8 cellular contexts compared by ENCODE assay signal in the genomic region with DNA sequence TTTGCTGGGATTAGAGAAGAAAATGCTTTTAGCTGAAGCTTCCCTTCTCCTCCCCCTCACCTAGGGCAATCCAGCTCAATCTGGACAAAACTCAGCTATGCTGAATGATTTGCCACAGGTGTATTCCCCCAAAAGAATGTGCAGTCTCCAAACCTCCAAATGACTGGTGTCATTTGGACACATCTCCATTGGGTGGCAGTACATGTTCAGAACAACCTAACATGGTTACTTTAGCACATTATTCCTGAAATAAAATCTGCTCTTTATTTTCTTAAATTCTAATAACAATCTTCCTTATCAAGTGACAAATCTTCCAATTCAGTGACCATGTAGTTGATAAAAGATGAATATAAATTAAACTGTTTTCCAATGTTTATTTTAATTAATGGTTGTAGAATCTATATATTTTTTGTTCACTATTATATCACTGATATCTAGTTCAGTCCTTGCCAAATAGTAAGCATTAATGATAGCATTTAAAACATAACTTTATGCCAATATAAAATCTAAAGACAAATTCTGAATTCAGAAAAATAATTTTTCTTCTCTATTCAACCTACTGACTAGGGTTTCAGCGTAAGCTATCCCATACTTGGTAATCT.
A peak's percentile ranks its signal among the peaks of the same experiment; 100 is the strongest.
DNase-seq lines count a peak whose midpoint lies in the region; ATAC-seq and TF ChIP-seq lines count a peak whose summit lies in the region.

No MANE protein-coding gene starts in this region.

- H3K4me1 Mint-ChIP-seq in activated CD4-positive, alpha-beta memory T cell treated with anti-CD3 and anti-CD28 coated beads for 36 hours (ENCODE audit: low read depth): no peaks in the 10 kb centered on the region

- no peaks in the 10 kb centered on the region for H3K36me3 Mint-ChIP-seq in activated CD4-positive, alpha-beta memory T cell treated with anti-CD3 and anti-CD28 coated beads for 36 hours

- H3K27ac ChIP-seq in spleen: no peak overlapping the region

- H3K9me3 Mint-ChIP-seq in activated CD4-positive, alpha-beta memory T cell treated with anti-CD3 and anti-CD28 coated beads for 36 hours: no peaks in the 10 kb centered on the region

- ATAC-seq in HG03342 (IDR thresholded peaks at IDR 0.05; ENCODE audit: unreplicated experiment): peak; percentile 82
- no peak for ATAC-seq in HG02623 (IDR thresholded peaks at IDR 0.05; ENCODE audit: unreplicated experiment)

- CTCF ChIA-PET in activated CD4-positive, alpha-beta memory T cell treated with anti-CD3 and anti-CD28 coated beads for 36 hours (lab: Charles Lee): interaction anchor here (0.5 to 2.3 kb wide), 5 partner anchors 48 to 1058 kb away, joined by 3 to 16 read pairs (median 4); no protein-coding TSS in a partner anchor

- DNase-seq in NCI-H2196 (lab: John Stamatoyannopoulos, UW; ENCODE audit: unreplicated experiment) (peak; percentile 1), NCI-H2196 treated with DMSO at 0.1 percent for 48 hours (lab: John Stamatoyannopoulos, UW; ENCODE audit: unreplicated experiment) (no peak), SK-MEL-5 (ENCODE audit: low read depth, low spot score) (peak; percentile 57), fibroblast of villous mesenchyme (ENCODE audit: low read depth) (peak; percentile 48), spleen (no peak)
- no peak for DNase-seq in activated CD4-positive, alpha-beta memory T cell treated with anti-CD3 and anti-CD28 coated beads for 36 hours

- no peak for TF ChIP-seq POLR2A in spleen (IDR thresholded peaks at IDR 0.05)

- 93 to 100% (median 96%) methylated on average over 1 of the region's 1 CpG for whole genome bisulfite sequencing in spleen, 5 donors

- in situ Hi-C loops in SK-MEL-5 (cut with HindIII; ENCODE audit: low pct_unique_long_range_greater_than_20kb, low sequenced_read_pairs): no loop called here

- H3K27me3 ChIP-seq in spleen (replicated peaks in 1 of 7): no peaks in the 10 kb centered on the region

- H3K4me1 ChIP-seq in spleen: no peaks in the 10 kb centered on the region

- no peaks in the 10 kb centered on the region for H3K9me3 ChIP-seq in spleen

- H3K27ac Mint-ChIP-seq in activated CD4-positive, alpha-beta memory T cell treated with anti-CD3 and anti-CD28 coated beads for 36 hours: no peak overlapping the region

- H3K4me3 ChIP-seq in fibroblast of villous mesenchyme (ENCODE audit: low read depth, low read length) (no peak overlapping the region), spleen (no peak overlapping the region)

- intact Hi-C loops in spleen (cut with DNase I; ENCODE audit: low total_unique reads): loop anchor here (10.0 kb wide), 1 partner anchor 1054 kb away; no protein-coding TSS in a partner anchor
- intact Hi-C loops in activated CD4-positive, alpha-beta memory T cell treated with anti-CD3 and anti-CD28 coated beads for 36 hours (cut with micrococcal nuclease): loop anchor here (2.0 to 5.0 kb wide), 2 partner anchors 311 to 1058 kb away; partner anchors contain the start of gene FST

- no peaks in the 10 kb centered on the region for H3K36me3 ChIP-seq in spleen

- no peak overlapping the region for H3K4me3 Mint-ChIP-seq in activated CD4-positive, alpha-beta memory T cell treated with anti-CD3 and anti-CD28 coated beads for 36 hours

- POLR2A ChIA-PET in activated CD4-positive, alpha-beta memory T cell treated with anti-CD3 and anti-CD28 coated beads for 36 hours (lab: Charles Lee): no interaction called here

- no peaks in the 10 kb centered on the region for H3K27me3 Mint-ChIP-seq in activated CD4-positive, alpha-beta memory T cell treated with anti-CD3 and anti-CD28 coated beads for 36 hours

- peak; percentile 79 for TF ChIP-seq CTCF in fibroblast of villous mesenchyme (IDR thresholded peaks at IDR 0.05; ENCODE audit: insufficient read depth, low read depth, low read length)
- TF ChIP-seq CTCF in spleen (IDR thresholded peaks at IDR 0.05 in 8 of 11, conservative IDR thresholded peaks at IDR 0.05 in 3 of 11): peak in 6 of 11 experiments; percentile 22 to 58 (median 38)

Comparison
In these comparisons a context has a peak if more than half of its experiments do, and no peak if none do; other contexts are left out.
1. DNase-seq: peak in NCI-H2196 (single experiment), SK-MEL-5 (single experiment) and fibroblast of villous mesenchyme (single experiment); none in NCI-H2196 treated with DMSO at 0.1 percent for 48 hours (single experiment), spleen (single experiment) and activated CD4-positive, alpha-beta memory T cell treated with anti-CD3 and anti-CD28 coated beads for 36 hours (single experiment).